18 cellular contexts compared by ENCODE assay signal in genomic region chr11:74463216-74463615, GRCh38.
"Had no signal": no experiment of that assay in that cellular context is flagged by ENCODE, and none has a peak within 500 bp of the region (broad histone marks: within the 10 kb centered on the region; RNA-seq: fewer than 3 reads in every experiment).

No MANE protein-coding gene starts in this region.

- H3K27me3 ChIP-seq: esophagus muscularis mucosa, gastrocnemius medialis, ovary, testis, tibial nerve, upper lobe of right lung had no signal

- H3K4me3 ChIP-seq: coronary artery, esophagus muscularis mucosa, gastrocnemius medialis, ovary, testis, tibial nerve, upper lobe of right lung had no signal

- DNase-seq: caudate nucleus; effector memory CD4-positive, alpha-beta T cell; gastrocnemius medialis; left colon; natural killer cell; nucleus accumbens; ovary; right cardiac atrium; small intestine; stimulated activated CD4-positive, alpha-beta T cell treated with anti-CD3 and anti-CD28 coated beads, Interleukin-4, amount 100 ng/mL, for 1 hour; stimulated activated CD8-positive, alpha-beta memory T cell treated with anti-CD3 and anti-CD28 coated beads, Interleukin-4, amount 100 ng/mL, for 48 hours; testis; upper lobe of right lung had no signal

- ATAC-seq: gastrocnemius medialis; left colon; natural killer cell; right cardiac atrium; stimulated activated effector memory CD8-positive, alpha-beta T cell treated with anti-CD3 and anti-CD28 coated beads, Interleukin-12 subunit alpha, Interleukin-12 subunit beta, amount 100 ng/mL, for 72 hours; upper lobe of right lung had no signal

- H3K27ac ChIP-seq: epithelial cell of prostate, gastrocnemius medialis, testis had no signal

- H3K9me3 ChIP-seq: esophagus muscularis mucosa, gastrocnemius medialis, ovary, testis, tibial nerve, upper lobe of right lung had no signal

- H3K36me3 ChIP-seq: esophagus muscularis mucosa, gastrocnemius medialis, ovary had no signal
